ENCODE assay signal across 8 cellular contexts in the genomic region with DNA sequence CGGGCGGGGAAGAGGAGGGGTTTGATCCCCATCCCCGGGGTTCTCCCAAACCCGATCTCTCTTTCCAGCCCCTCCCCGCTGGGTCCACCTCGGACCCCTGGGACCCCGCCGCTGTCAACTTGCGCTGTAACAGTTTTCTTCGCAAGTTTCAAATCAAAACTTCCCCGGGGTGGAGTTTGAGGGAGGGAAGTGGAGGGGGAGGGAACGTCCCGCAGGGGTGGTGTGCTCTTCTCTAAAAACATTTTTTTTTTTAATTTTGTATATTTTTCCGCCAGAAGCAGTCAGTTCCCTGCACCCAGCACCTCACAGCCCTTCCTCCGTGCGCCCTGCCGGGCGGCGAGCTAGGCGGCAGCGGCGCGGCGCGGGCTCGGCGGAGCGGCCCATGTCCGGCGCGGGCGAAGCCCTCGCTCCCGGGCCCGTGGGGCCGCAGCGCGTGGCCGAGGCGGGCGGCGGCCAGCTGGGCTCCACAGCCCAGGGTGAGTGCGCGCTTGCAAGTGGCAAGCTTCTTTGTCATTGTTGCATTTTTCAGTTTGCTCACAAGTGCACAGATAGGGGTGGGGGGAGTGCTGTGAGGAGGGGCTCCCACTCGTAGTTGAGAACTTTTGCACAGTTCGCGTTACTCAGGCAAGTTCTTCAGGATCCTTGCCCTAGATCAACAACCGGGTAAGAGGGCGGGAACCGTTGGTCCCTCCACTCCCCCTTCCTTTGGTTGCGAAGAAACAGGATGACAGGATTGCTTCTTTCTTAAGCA. TPM values are rescaled to one million over a fixed set of nuclear protein-coding genes. Genes with fewer than 3 reads are reported as not detected.
DNase-seq lines count a peak whose midpoint lies in the region; ATAC-seq and TF ChIP-seq lines count a peak whose summit lies in the region.

No MANE protein-coding gene starts in this region.

- peak overlapping the region; percentile 97 for H2AFZ ChIP-seq in hepatocyte

- peak overlapping the region; percentile 78 for H3K27ac ChIP-seq in hepatocyte

- peaks cover 36% of the 10 kb centered on the region for H3K79me2 ChIP-seq in hepatocyte

- H3K36me3 ChIP-seq in adipocyte (ENCODE audit: control insufficient read depth, insufficient read depth, low read length, severe bottlenecking) (peaks cover 20% of the 10 kb centered on the region), hepatocyte (replicated peaks; ENCODE audit: insufficient read depth, low read depth) (no peaks in the 10 kb centered on the region), skeletal muscle satellite cell (ENCODE audit: insufficient read depth, low read length) (peaks cover 8% of the 10 kb centered on the region)

- H3K9ac ChIP-seq in adipocyte (ENCODE audit: low read length), result peak overlapping the region; percentile 98
- H3K9ac ChIP-seq in skeletal muscle satellite cell (ENCODE audit: low read depth, low read length), result peak overlapping the region; percentile 91

- no peaks in the 10 kb centered on the region for H3K9me2 ChIP-seq in hepatocyte (replicated peaks; ENCODE audit: insufficient read depth)

- WGBS in hepatocyte (ENCODE audit: low lambda C conversion rate, missing lambda C conversion rate), result under 1% methylated on average over 46 of the region's 51 CpGs

- H3K9me3 ChIP-seq in adipocyte (ENCODE audit: control insufficient read depth, low read length), result no peaks in the 10 kb centered on the region
- H3K9me3 ChIP-seq in hepatocyte (ENCODE audit: low read depth), result no peaks in the 10 kb centered on the region
- H3K9me3 ChIP-seq in skeletal muscle satellite cell (replicated peaks; ENCODE audit: low read length), result no peaks in the 10 kb centered on the region

- peak; percentile 69 for DNase-seq in AG08396 (ENCODE audit: low spot score)
- DNase-seq in SIG-M5 treated with dmso at 0.1 percent for 504 hours (lab: John Stamatoyannopoulos, UW; ENCODE audit: unreplicated experiment), result peak; percentile 60
- DNase-seq in adipocyte (ENCODE audit: low read depth), result peak; percentile 77
- peak; percentile 58 for DNase-seq in hepatocyte (ENCODE audit: low spot score)
- no peak for DNase-seq in DMS79 treated with DMSO at 0.1 percent for 48 hours (lab: John Stamatoyannopoulos, UW)

- H3K4me2 ChIP-seq in hepatocyte (peak overlapping the region; percentile 75), skeletal muscle satellite cell (ENCODE audit: low read length) (peak overlapping the region; percentile 81)

- peaks cover 5% of the 10 kb centered on the region for H4K20me1 ChIP-seq in hepatocyte (ENCODE audit: insufficient read depth, poor library complexity, severe bottlenecking)

- peaks cover 40% of the 10 kb centered on the region for H3K4me1 ChIP-seq in adipocyte (ENCODE audit: control insufficient read depth, insufficient read depth, low read length)
- no peaks in the 10 kb centered on the region for H3K4me1 ChIP-seq in hepatocyte (ENCODE audit: insufficient read depth)
- H3K4me1 ChIP-seq in skeletal muscle satellite cell (ENCODE audit: control insufficient read depth, insufficient read depth, low read length), result peaks cover 19% of the 10 kb centered on the region

- peak; percentile 26 for ATAC-seq in GM19043 (IDR thresholded peaks at IDR 0.05; ENCODE audit: low read depth, unreplicated experiment)
- peak; percentile 39 for ATAC-seq in HG03159 (IDR thresholded peaks at IDR 0.05; ENCODE audit: unreplicated experiment)

- H3K4me3 ChIP-seq in adipocyte (ENCODE audit: low read length) (peak overlapping the region; percentile 84), hepatocyte (peak overlapping the region; percentile 78), skeletal muscle satellite cell (ENCODE audit: low read length) (peak overlapping the region; percentile 77)

- H3K27me3 ChIP-seq in adipocyte (replicated peaks; ENCODE audit: control insufficient read depth, insufficient read depth, low read length), result no peaks in the 10 kb centered on the region
- no peaks in the 10 kb centered on the region for H3K27me3 ChIP-seq in hepatocyte
- H3K27me3 ChIP-seq in skeletal muscle satellite cell (ENCODE audit: control insufficient read depth, insufficient read depth, low read length), result no peaks in the 10 kb centered on the region

- no peak for TF ChIP-seq CTCF in hepatocyte (IDR thresholded peaks at IDR 0.05; ENCODE audit: poor library complexity)

RNA-seq across cellular contexts. Expression of a gene that starts 0.9 kb away (rescaled TPM):
- total RNA-seq in hepatocyte, result 14.5 and 18.5 TPM in 2 replicates
- polyA plus RNA-seq in hepatocyte, result 7.6 and 10.6 TPM in 2 replicates
- total RNA-seq in skeletal muscle satellite cell (2012; rRNA removed), result 32.7 and 34.3 TPM in 2 replicates
